15 cellular contexts compared by ENCODE assay signal in the genomic region with DNA sequence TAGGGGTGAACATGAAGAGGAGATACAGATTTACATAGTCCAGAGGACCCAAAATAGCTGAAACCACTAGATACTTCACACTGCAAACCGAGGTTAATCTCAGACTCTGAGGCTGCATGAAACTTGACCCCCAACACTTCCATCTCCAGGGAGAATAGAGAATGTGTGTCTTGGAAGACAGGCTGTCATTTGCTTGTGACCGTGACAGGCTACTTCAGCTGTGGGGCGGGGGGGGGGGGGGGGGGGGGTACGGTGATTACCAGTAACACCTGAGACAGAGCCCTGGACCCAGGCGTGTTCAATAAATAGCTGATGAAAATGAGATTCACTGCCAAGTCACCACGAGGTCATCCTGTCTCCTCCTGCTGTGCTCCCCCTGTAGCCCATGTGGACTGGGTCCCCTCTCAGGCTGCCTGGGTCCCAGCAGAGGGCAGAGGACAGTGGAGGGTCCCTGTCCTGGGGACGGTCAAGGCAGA. TPM values are rescaled to one million over a fixed set of nuclear protein-coding genes. Genes with fewer than 3 reads are reported as not detected.
DNase-seq lines count a peak whose midpoint lies in the region; ATAC-seq, FAIRE-seq and TF ChIP-seq lines count a peak whose summit lies in the region.
"Had no signal": no experiment of that assay in that cellular context is flagged by ENCODE, and none has a peak within 500 bp of the region (broad histone marks: within the 10 kb centered on the region; RNA-seq: fewer than 3 reads in every experiment).

No MANE protein-coding gene starts in this region.

- in situ Hi-C loops in brain microvascular endothelial cell (cut with HindIII; ENCODE audit: low pct_ligation_motif_present, low sequenced_read_pairs), result no loop called here

- TF ChIP-seq POLR2A in prostate gland (IDR thresholded peaks at IDR 0.05), result no peak

- no peaks in the 10 kb centered on the region for H3K9me3 ChIP-seq in prostate gland
- H3K9me3 ChIP-seq: HAP-1 had no signal

- intact Hi-C loops in prostate gland (cut with DNase I), result no loop called here

- ATAC-seq in GM19468 (IDR thresholded peaks at IDR 0.05; ENCODE audit: extremely low read depth, unreplicated experiment) (peak; percentile 19), HG02885 (IDR thresholded peaks at IDR 0.05; ENCODE audit: poor library complexity, unreplicated experiment) (peak; percentile 66), HG03575 (IDR thresholded peaks at IDR 0.05; ENCODE audit: extremely low read depth, insufficient number of reproducible peaks, low FRiP score, unreplicated experiment) (peak; percentile 40)
- ATAC-seq: activated CD8-positive, alpha-beta T cell treated with anti-CD3 and anti-CD28 coated beads, Interleukin-2, amount 10 ng/mL, durations not matched to agents 7 days and 5 days; stimulated activated naive CD8-positive, alpha-beta T cell treated with anti-CD3 and anti-CD28 coated beads, Interleukin-15, amount 100 ng/mL, for 72 hours had no signal

- H3K27ac ChIP-seq in prostate gland (no peak overlapping the region), brain microvascular endothelial cell (no peak overlapping the region)

- H3K27me3 ChIP-seq in prostate gland (replicated peaks; ENCODE audit: insufficient read depth) (no peaks in the 10 kb centered on the region), brain microvascular endothelial cell (replicated peaks) (no peaks in the 10 kb centered on the region)

- DNase-seq in GM18507 (ENCODE audit: extremely low spot score, insufficient read length, low read depth) (no peak), NOMO-1 (lab: John Stamatoyannopoulos, UW; ENCODE audit: unreplicated experiment in 2 of 2) (no peak), prostate gland (ENCODE audit: low spot score) (no peak), GDM1 (lab: John Stamatoyannopoulos, UW) (no peak), brain microvascular endothelial cell (no peak)
- DNase-seq: activated CD8-positive, alpha-beta T cell treated with anti-CD3 and anti-CD28 coated beads, Interleukin-2, amount 10 ng/mL, durations not matched to agents 7 days and 5 days; activated naive CD8-positive, alpha-beta T cell treated with anti-CD3 and anti-CD28 coated beads, Interleukin-2, amount 10 ng/mL, durations not matched to agents 7 days and 5 days; NCI-H526; nucleus accumbens; stimulated activated CD4-positive, alpha-beta T cell treated with anti-CD3 and anti-CD28 coated beads, Interleukin-1b, Interleukin-23, amount 100 ng/mL, for 48 hours; stimulated activated naive CD8-positive, alpha-beta T cell treated with anti-CD3 and anti-CD28 coated beads, Interleukin-15, amount 100 ng/mL, for 72 hours had no signal

- FAIRE-seq in GM18507 (lab: Jason Lieb, UNC), result peak; percentile 82

- 75% methylated on average over 7 of the region's 7 CpGs for WGBS in prostate gland

- TF ChIP-seq CTCF in prostate gland (IDR thresholded peaks at IDR 0.05), result no peak
- TF ChIP-seq CTCF in brain microvascular endothelial cell (IDR thresholded peaks at IDR 0.05; ENCODE audit: low read depth, low read length, missing control alignments), result no peak

- no peak overlapping the region for H3K4me3 ChIP-seq in prostate gland
- no peak overlapping the region for H3K4me3 ChIP-seq in brain microvascular endothelial cell (ENCODE audit: low read depth, low read length)
- H3K4me3 ChIP-seq: HAP-1 had no signal

- no peaks in the 10 kb centered on the region for H3K36me3 ChIP-seq in prostate gland
- H3K36me3 ChIP-seq in brain microvascular endothelial cell (replicated peaks), result no peaks in the 10 kb centered on the region
- H3K36me3 ChIP-seq: HAP-1 had no signal

- no peaks in the 10 kb centered on the region for H3K4me1 ChIP-seq in prostate gland (replicated peaks)
- H3K4me1 ChIP-seq: HAP-1 had no signal

RNA-seq across cellular contexts. Expression of gene KLHL29, which starts 5.7 kb away (rescaled TPM):
- 10 to 100 TPM; 23.3 to 24.8 TPM for total RNA-seq in prostate gland
